ENCODE assay signal across 9 cellular contexts in the genomic region with DNA sequence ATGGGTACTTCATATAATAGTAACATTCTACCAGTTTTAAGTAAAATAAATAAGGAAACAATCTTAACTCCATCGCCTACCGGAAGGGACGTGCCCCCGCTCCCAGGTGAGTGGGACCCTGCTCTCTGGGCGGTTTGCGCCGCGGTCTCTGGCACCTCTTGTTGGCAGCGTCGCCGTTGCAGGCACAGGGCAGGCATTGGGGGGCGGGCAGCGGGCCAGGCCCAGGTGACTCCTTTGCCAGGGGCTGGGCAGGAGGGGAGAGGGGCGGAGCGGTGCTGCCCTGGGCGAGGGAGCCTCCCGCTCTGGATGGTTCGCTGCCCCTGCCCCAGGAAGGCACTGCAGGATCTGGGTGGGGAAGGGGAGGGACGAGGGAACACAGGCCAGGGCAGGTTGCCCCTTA. TPM values are rescaled to one million over a fixed set of nuclear protein-coding genes. Genes with fewer than 3 reads are reported as not detected.
"Had no signal": no experiment of that assay in that cellular context is flagged by ENCODE, and none has a peak within 500 bp of the region (broad histone marks: within the 10 kb centered on the region; RNA-seq: fewer than 3 reads in every experiment).

No MANE protein-coding gene starts in this region.

RNA-seq across cellular contexts. Expression of a gene that starts 55.6 kb away (rescaled TPM):
- total RNA-seq: activated B cell treated with CpG ODN at 0.5 μM for 24 hours; activated CD8-positive, alpha-beta T cell treated with anti-CD3 and anti-CD28 coated beads for 36 hours; activated naive CD8-positive, alpha-beta T cell treated with anti-CD3 and anti-CD28 coated beads for 36 hours; activated T-cell treated with anti-CD3 and anti-CD28 coated beads, Interleukin-2, amount 50 U/mL, for 4 hours; activated T-helper 17 cell treated with anti-CD3 and anti-CD28 coated beads, Interleukin-2, amount 50 U/mL, for 72 hours; dermis microvascular lymphatic vessel endothelial cell; T-cell; T-helper 2 cell treated with Interferon-gamma antibody and Interleukin-4, amounts not matched to agents 100 ng/mL and 5 ng/mL, for 36 hours had no signal
- polyA plus RNA-seq: aorta had no signal
